22 cellular contexts compared by ENCODE assay signal in the genomic region with DNA sequence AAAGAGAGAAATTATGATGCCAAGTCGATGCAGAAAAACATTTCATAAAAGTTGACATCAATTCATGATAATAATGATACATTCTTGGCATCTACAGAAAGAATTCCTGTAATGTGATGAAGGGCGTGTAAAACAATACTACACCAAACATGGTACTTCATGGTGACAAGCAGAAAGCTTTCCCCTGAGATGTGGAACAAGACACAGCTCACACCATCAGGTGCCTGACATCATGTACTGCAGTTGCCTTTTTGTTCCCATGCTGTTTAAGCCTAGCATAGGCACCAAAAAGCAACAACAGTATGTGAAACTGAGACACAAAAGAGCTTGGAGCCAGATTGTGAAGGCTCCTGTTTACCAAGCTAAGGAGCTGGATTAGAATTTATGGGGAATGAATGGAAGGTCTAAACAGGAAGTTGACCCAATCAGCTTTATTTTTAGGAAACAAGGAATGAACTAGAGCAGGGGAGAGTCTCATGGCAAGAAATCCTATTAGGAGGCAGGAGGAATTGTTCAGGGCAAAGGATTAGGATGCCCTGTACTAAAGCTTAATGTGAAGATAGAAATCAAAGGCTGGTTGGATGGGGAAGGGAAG.
"Had no signal": no experiment of that assay in that cellular context is flagged by ENCODE, and none has a peak within 500 bp of the region (broad histone marks: within the 10 kb centered on the region; RNA-seq: fewer than 3 reads in every experiment).

No MANE protein-coding gene starts in this region.

- H3K36me3 ChIP-seq: adrenal gland, cardiac muscle cell, heart right ventricle, right lobe of liver, spleen had no signal

- H3K9me3 Mint-ChIP-seq: activated CD4-positive, alpha-beta T cell treated with anti-CD3 and anti-CD28 coated beads, Interleukin-2, amount 10 ng/mL, durations not matched to agents 24 days and 14 days; activated naive CD4-positive, alpha-beta T cell treated with anti-CD3 and anti-CD28 coated beads, Interleukin-2, amount 50 U/mL, for 24 hours; memory B cell; natural killer cell treated with Interleukin-12 subunit alpha and Interleukin-12 subunit beta and Interleukin-15 and Interleukin-18, amount 100 ng/mL, for 72 hours; stimulated activated naive CD8-positive, alpha-beta T cell treated with anti-CD3 and anti-CD28 coated beads, Interleukin-15, amount 100 ng/mL, for 72 hours had no signal

- H3K27ac Mint-ChIP-seq: activated CD4-positive, alpha-beta T cell treated with anti-CD3 and anti-CD28 coated beads, Interleukin-2, amount 10 ng/mL, durations not matched to agents 24 days and 14 days; activated CD8-positive, alpha-beta T cell treated with anti-CD3 and anti-CD28 coated beads, Interleukin-2, amount 10 ng/mL, durations not matched to agents 7 days and 5 days; activated naive CD4-positive, alpha-beta T cell treated with anti-CD3 and anti-CD28 coated beads, Interleukin-2, amount 50 U/mL, for 24 hours; memory B cell; natural killer cell treated with Interleukin-12 subunit alpha and Interleukin-12 subunit beta and Interleukin-15 and Interleukin-18, amount 100 ng/mL, for 72 hours; progenitor cell of endocrine pancreas; stimulated activated naive CD8-positive, alpha-beta T cell treated with anti-CD3 and anti-CD28 coated beads, Interleukin-15, amount 100 ng/mL, for 72 hours had no signal

- H3K27me3 Mint-ChIP-seq: activated naive CD4-positive, alpha-beta T cell treated with anti-CD3 and anti-CD28 coated beads, Interleukin-2, amount 50 U/mL, for 24 hours; progenitor cell of endocrine pancreas; stimulated activated naive CD8-positive, alpha-beta T cell treated with anti-CD3 and anti-CD28 coated beads, Interleukin-15, amount 100 ng/mL, for 72 hours had no signal

- H3K27ac ChIP-seq: adrenal gland, cardiac muscle cell, coronary artery, right lobe of liver, spleen, testis had no signal

- H3K27me3 ChIP-seq: adrenal gland, cardiac muscle cell, heart right ventricle, right lobe of liver, spleen, testis had no signal

- DNase-seq: activated CD4-positive, alpha-beta T cell treated with anti-CD3 and anti-CD28 coated beads, Interleukin-2, amount 10 ng/mL, durations not matched to agents 24 days and 14 days; activated CD4-positive, CD25-positive, alpha-beta regulatory T cell; activated CD8-positive, alpha-beta memory T cell treated with anti-CD3 and anti-CD28 coated beads, Interleukin-2, amount 50 U/mL, for 4 hours; activated CD8-positive, alpha-beta T cell treated with anti-CD3 and anti-CD28 coated beads, Interleukin-2, amount 10 ng/mL, durations not matched to agents 7 days and 5 days; activated effector memory CD4-positive, alpha-beta T cell treated with anti-CD3 and anti-CD28 coated beads, Interleukin-2, amount 50 U/mL, for 16 hours; activated T-cell treated with anti-CD3 and anti-CD28 coated beads, Interleukin-2, amount 50 U/mL, for 48 hours; adrenal gland; effector CD8-positive, alpha-beta T cell; heart right ventricle; right lobe of liver; spleen; stimulated activated naive CD8-positive, alpha-beta T cell treated with anti-CD3 and anti-CD28 coated beads, Interleukin-15, amount 100 ng/mL, for 72 hours; T-helper 2 cell; testis had no signal

- H3K4me1 ChIP-seq: spleen, testis had no signal

- H3K4me1 Mint-ChIP-seq: activated CD4-positive, alpha-beta T cell treated with anti-CD3 and anti-CD28 coated beads, Interleukin-2, amount 10 ng/mL, durations not matched to agents 24 days and 14 days; activated naive CD4-positive, alpha-beta T cell treated with anti-CD3 and anti-CD28 coated beads, Interleukin-2, amount 50 U/mL, for 24 hours; memory B cell; stimulated activated naive CD8-positive, alpha-beta T cell treated with anti-CD3 and anti-CD28 coated beads, Interleukin-15, amount 100 ng/mL, for 72 hours had no signal

- H3K4me3 ChIP-seq: adrenal gland, cardiac muscle cell, coronary artery, heart right ventricle, right lobe of liver, spleen, testis had no signal

- H3K4me3 Mint-ChIP-seq: activated CD4-positive, alpha-beta T cell treated with anti-CD3 and anti-CD28 coated beads, Interleukin-2, amount 10 ng/mL, durations not matched to agents 24 days and 14 days; activated CD8-positive, alpha-beta T cell treated with anti-CD3 and anti-CD28 coated beads, Interleukin-2, amount 10 ng/mL, durations not matched to agents 7 days and 5 days; activated naive CD4-positive, alpha-beta T cell treated with anti-CD3 and anti-CD28 coated beads, Interleukin-2, amount 50 U/mL, for 24 hours; memory B cell; natural killer cell treated with Interleukin-12 subunit alpha and Interleukin-12 subunit beta and Interleukin-15 and Interleukin-18, amount 100 ng/mL, for 72 hours; stimulated activated naive CD8-positive, alpha-beta T cell treated with anti-CD3 and anti-CD28 coated beads, Interleukin-15, amount 100 ng/mL, for 72 hours had no signal

- H3K36me3 Mint-ChIP-seq: activated naive CD4-positive, alpha-beta T cell treated with anti-CD3 and anti-CD28 coated beads, Interleukin-2, amount 50 U/mL, for 24 hours; memory B cell; natural killer cell treated with Interleukin-12 subunit alpha and Interleukin-12 subunit beta and Interleukin-15 and Interleukin-18, amount 100 ng/mL, for 72 hours had no signal

- H3K9me3 ChIP-seq: adrenal gland, heart right ventricle, right lobe of liver, spleen, testis had no signal

- FAIRE-seq: endothelial cell of umbilical vein, frontal cortex had no signal
